Comparison of ENCODE assay signal across 20 cellular contexts in the genomic region with DNA sequence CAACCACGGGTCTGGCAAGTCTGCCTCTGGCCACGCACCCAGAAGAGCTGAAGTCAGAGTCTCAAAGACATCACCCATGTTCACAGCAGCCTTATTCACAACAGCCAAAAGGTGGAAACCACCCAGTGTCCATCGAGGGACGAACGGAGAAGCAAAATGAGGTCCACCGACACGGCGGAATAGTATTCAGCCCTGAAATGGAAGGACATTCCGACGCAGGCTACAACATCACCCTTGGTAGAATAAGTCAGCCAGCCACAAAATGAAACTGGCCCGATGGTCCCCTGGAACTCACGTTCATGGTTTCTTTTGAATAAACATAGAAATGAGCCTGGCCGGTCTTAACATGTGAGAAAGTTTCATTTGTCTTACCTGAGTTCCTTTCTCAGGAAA. TPM values are rescaled to one million over a fixed set of nuclear protein-coding genes. Genes with fewer than 3 reads are reported as not detected.
DNase-seq lines count a peak whose midpoint lies in the region; ATAC-seq and TF ChIP-seq lines count a peak whose summit lies in the region.
"Had no signal": no experiment of that assay in that cellular context is flagged by ENCODE, and none has a peak within 500 bp of the region (broad histone marks: within the 10 kb centered on the region; RNA-seq: fewer than 3 reads in every experiment).

No MANE protein-coding gene starts in this region.

- H3K4me3 ChIP-seq in HEK293 (ENCODE audit: low read depth, low read length) (no peak overlapping the region), neuronal stem cell (ENCODE audit: low read length in 2 of 2) (peak overlapping the region in 1 of 2 donors; percentile 25)
- H3K4me3 ChIP-seq: A549; BLaER1 treated with 17β-estradiol and CSF1 and Interleukin-3, amounts not matched to agents 10 nM and 100 nM had no signal

- no peak overlapping the region for H3K4me2 ChIP-seq in neuronal stem cell (ENCODE audit: insufficient read depth, low read length, poor library complexity, severe bottlenecking)
- H3K4me2 ChIP-seq: A549; BLaER1 treated with 17β-estradiol and CSF1 and Interleukin-3, amounts not matched to agents 10 nM and 100 nM had no signal

- no peaks in the 10 kb centered on the region for H3K36me3 ChIP-seq in HEK293 (ENCODE audit: control insufficient read depth in 2 of 2, insufficient read depth in 1 of 2, low read length in 2 of 2)
- no peaks in the 10 kb centered on the region for H3K36me3 ChIP-seq in neuronal stem cell (replicated peaks in 1 of 2; ENCODE audit: control insufficient read depth in 2 of 2, insufficient read depth in 2 of 2, low read length in 2 of 2)
- H3K36me3 ChIP-seq: BLaER1 treated with 17β-estradiol and CSF1 and Interleukin-3, amounts not matched to agents 10 nM and 100 nM had no signal

- H3K4me1 ChIP-seq in HEK293 (ENCODE audit: control insufficient read depth, insufficient read depth, low read length) (no peaks in the 10 kb centered on the region), neuronal stem cell (ENCODE audit: control insufficient read depth in 2 of 2, insufficient read depth in 1 of 2, low read depth in 1 of 2, low read length in 2 of 2) (peaks cover 0 to 3% of the 10 kb centered on the region in 2 donors)
- H3K4me1 ChIP-seq: Caco-2 had no signal

- H3K23ac ChIP-seq in neuronal stem cell (ENCODE audit: low read depth, low read length, poor library complexity) = no peak overlapping the region

- H3K9me3 ChIP-seq in HEK293 (ENCODE audit: control insufficient read depth, insufficient read depth, low read depth, low read length) = no peaks in the 10 kb centered on the region
- H3K9me3 ChIP-seq in neuronal stem cell (replicated peaks in 1 of 2; ENCODE audit: control insufficient read depth in 2 of 2, insufficient read depth in 1 of 2, low read depth in 1 of 2, low read length in 2 of 2) = no peaks in the 10 kb centered on the region
- H3K9me3 ChIP-seq: A549; BLaER1 treated with 17β-estradiol and CSF1 and Interleukin-3, amounts not matched to agents 10 nM and 100 nM; Caco-2 had no signal

- no peak for TF ChIP-seq CTCF in HEK293 (tag by site-specific recombination; IDR thresholded peaks at IDR 0.05)
- TF ChIP-seq CTCF in glutamatergic neuron (IDR thresholded peaks at IDR 0.05; ENCODE audit: partially characterized antibody, unreplicated experiment) = no peak

- peak; percentile 13 for DNase-seq in left cardiac atrium
- DNase-seq in cardiac septum (ENCODE audit: low spot score) = no peak
- no peak for DNase-seq in glutamatergic neuron
- no peak for DNase-seq in neuronal stem cell (ENCODE audit: low spot score)
- DNase-seq in T-helper 2 cell = no peak
- DNase-seq: AML-193; Caco-2; Calu3; CD4-positive, alpha-beta T cell; DMS79 treated with DMSO at 0.1 percent for 48 hours; GF-D8 had no signal

- H3K79me1 ChIP-seq in neuronal stem cell (ENCODE audit: low read depth, low read length) = peaks cover 3% of the 10 kb centered on the region

- peaks cover 6% of the 10 kb centered on the region for H3K36me3 Mint-ChIP-seq in glutamatergic neuron (ENCODE audit: unreplicated experiment)
- H3K36me3 Mint-ChIP-seq: CD8-positive, alpha-beta T cell had no signal

- H2BK15ac ChIP-seq in neuronal stem cell (ENCODE audit: low read length) = no peak overlapping the region

- peak overlapping the region; percentile 72 for H3K18ac ChIP-seq in neuronal stem cell (ENCODE audit: low read length)

- H3K9me3 Mint-ChIP-seq in glutamatergic neuron (ENCODE audit: unreplicated experiment) = peaks cover 6% of the 10 kb centered on the region
- H3K9me3 Mint-ChIP-seq: CD4-positive, alpha-beta T cell; CD8-positive, alpha-beta T cell had no signal

- POLR2A ChIA-PET in HEK293 (lab: Yijun Ruan, JAX) = no interaction called here

- H3K27ac ChIP-seq in HEK293 (ENCODE audit: extremely low read depth, low read depth, low read length) = no peak overlapping the region
- no peak overlapping the region for H3K27ac ChIP-seq in neuronal stem cell (replicated peaks; ENCODE audit: low read length)
- H3K27ac ChIP-seq: 22Rv1; A549; BLaER1 treated with 17β-estradiol and CSF1 and Interleukin-3, amounts not matched to agents 10 nM and 100 nM; C4-2B had no signal

- H2AK5ac ChIP-seq in neuronal stem cell (ENCODE audit: low read depth, low read length) = peak overlapping the region; percentile 97

- WGBS in neuronal stem cell (ENCODE audit: extremely low coverage in 2 of 2, insufficient read length in 2 of 2, insufficient replicate concordance in 1 of 2), 2 donors = no CpG with 5 or more reads among the region's 13 CpGs

- H4K8ac ChIP-seq in neuronal stem cell (ENCODE audit: low read depth, low read length) = peak overlapping the region; percentile 19

- H3K27me3 ChIP-seq in neuronal stem cell (ENCODE audit: control insufficient read depth in 3 of 3, insufficient read depth in 3 of 3, low read depth in 1 of 3, low read length in 3 of 3) = peaks cover 0 to 64% (median 0%) of the 10 kb centered on the region in 3 experiments

- peak overlapping the region; percentile 0 for H3K4me3 Mint-ChIP-seq in glutamatergic neuron (ENCODE audit: unreplicated experiment)
- H3K4me3 Mint-ChIP-seq: B cell; CD4-positive, alpha-beta T cell; CD8-positive, alpha-beta T cell had no signal

- no peaks in the 10 kb centered on the region for H3K4me1 Mint-ChIP-seq in glutamatergic neuron (ENCODE audit: low read depth, unreplicated experiment)

- ATAC-seq in left cardiac atrium (no peak), HG03571 (IDR thresholded peaks at IDR 0.05; ENCODE audit: unreplicated experiment) (no peak)
- ATAC-seq: A549; CD8-positive, alpha-beta T cell had no signal

- no peak overlapping the region for H4K91ac ChIP-seq in neuronal stem cell (ENCODE audit: low read depth, low read length, poor library complexity)

- no peak overlapping the region for H3K9ac ChIP-seq in neuronal stem cell (ENCODE audit: low read depth, low read length, poor library complexity)
- H3K9ac ChIP-seq: BLaER1 treated with 17β-estradiol and CSF1 and Interleukin-3, amounts not matched to agents 10 nM and 100 nM had no signal

- no peak overlapping the region for H2BK12ac ChIP-seq in neuronal stem cell (ENCODE audit: low read length)

- H3K27ac Mint-ChIP-seq in glutamatergic neuron (ENCODE audit: unreplicated experiment) = no peak overlapping the region
- H3K27ac Mint-ChIP-seq: B cell; CD4-positive, alpha-beta T cell; CD8-positive, alpha-beta T cell had no signal

- H3K27me3 Mint-ChIP-seq in glutamatergic neuron (ENCODE audit: unreplicated experiment) = peaks cover 4% of the 10 kb centered on the region

- intact Hi-C loops in left cardiac atrium (cut with DNase I) (loop anchor here in 1 of 2 donors (10.0 kb wide), 1 partner anchor 682 kb away; no protein-coding TSS in a partner anchor), cardiac septum (cut with DNase I) (no loop called here)

- no peak overlapping the region for H2BK120ac ChIP-seq in neuronal stem cell (ENCODE audit: low read depth, low read length)

- CTCF ChIA-PET in HEK293 (lab: Yijun Ruan, JAX) = interaction anchor here (0.7 to 1.7 kb wide), 3 partner anchors 10 to 326 kb away, joined by 3 to 4 read pairs (median 4); a partner anchor contains a TSS

- peak overlapping the region; percentile 31 for H3K14ac ChIP-seq in neuronal stem cell (ENCODE audit: low read length)

- no peak overlapping the region for H2BK5ac ChIP-seq in neuronal stem cell (ENCODE audit: low read length)

- no peak overlapping the region for H3K4ac ChIP-seq in neuronal stem cell (ENCODE audit: low read length)

- H2AFZ ChIP-seq in neuronal stem cell (ENCODE audit: low read length) = no peak overlapping the region

TF ChIP-seq in HEK293, 187 proteins besides CTCF, POLR2A, EP300 and RAD21:
- TF ChIP-seq ZNF146 (tag by site-specific recombination; IDR thresholded peaks at IDR 0.05) (peak; percentile 86), ZNF837 (tag by site-specific recombination; IDR thresholded peaks at IDR 0.05) (no peak), ZNF426 (tag by site-specific recombination; IDR thresholded peaks at IDR 0.05) (no peak), ZNF791 (tag by site-specific recombination; IDR thresholded peaks at IDR 0.05) (no peak), ZNF239 (tag by site-specific recombination; IDR thresholded peaks at IDR 0.05) (no peak)

RNA-seq across cellular contexts. Expression of a gene that starts 16.9 kb away (rescaled TPM):
- total RNA-seq in left cardiac atrium (not detected), cardiac septum (0.03 TPM), glutamatergic neuron (ENCODE audit: unreplicated experiment) (15.8 TPM)
- polyA plus RNA-seq in neuronal stem cell (2013, experiment 1 of 2) = 0.08 TPM
- polyA plus RNA-seq in neuronal stem cell (2013, experiment 2 of 2) = 0.08 TPM
- total RNA-seq: CD4-positive, alpha-beta T cell had no signal
- polyA plus RNA-seq: BJ had no signal

RNA-seq across cellular contexts. Expression of a gene that starts 40.4 kb away (rescaled TPM):
- 10 to 100 TPM; 55.6 to 58.6 TPM for total RNA-seq in left cardiac atrium
- total RNA-seq in cardiac septum = 35.1 TPM
- 140 TPM for total RNA-seq in glutamatergic neuron (ENCODE audit: unreplicated experiment)
- 37.4 TPM for polyA plus RNA-seq in neuronal stem cell (2013, experiment 1 of 2)
- 37.2 TPM for polyA plus RNA-seq in neuronal stem cell (2013, experiment 2 of 2)

RNA-seq across cellular contexts. Expression of a gene that starts 41.4 kb away (rescaled TPM):
- total RNA-seq in left cardiac atrium (1 to 10 TPM; 6.5 to 6.6 TPM), cardiac septum (7.2 TPM), glutamatergic neuron (ENCODE audit: unreplicated experiment) (21.2 TPM)
- 11.3 TPM for polyA plus RNA-seq in neuronal stem cell (2013, experiment 1 of 2)
- 11.5 TPM for polyA plus RNA-seq in neuronal stem cell (2013, experiment 2 of 2)

Comparison
In these comparisons a context has a peak if more than half of its experiments do, and no peak if none do; other contexts are left out.
1. RNA of a gene that starts 16.9 kb away (total RNA-seq): 15.8 TPM in glutamatergic neuron (single experiment); 0.03 TPM in cardiac septum (single experiment) and not detected in left cardiac atrium; every median in the first group is over 10 times any median in the second.